ENCODE assay signal across 9 cellular contexts in genomic region chr16:27327586-27327915, GRCh38. TPM values are rescaled to one million over a fixed set of nuclear protein-coding genes. Genes with fewer than 3 reads are reported as not detected.
DNase-seq lines count a peak whose midpoint lies in the region; ATAC-seq and TF ChIP-seq lines count a peak whose summit lies in the region.
"Had no signal": no experiment of that assay in that cellular context is flagged by ENCODE, and none has a peak within 500 bp of the region (broad histone marks: within the 10 kb centered on the region; RNA-seq: fewer than 3 reads in every experiment).

No MANE protein-coding gene starts in this region.

- peaks cover 44 to 92% (median 74%) of the 10 kb centered on the region in 4 donors for H3K4me1 Mint-ChIP-seq in CD4-positive, alpha-beta memory T cell

- H4K12ac ChIP-seq in trophoblast cell (ENCODE audit: low read depth, low read length), result no peak overlapping the region

- H3K9me3 Mint-ChIP-seq in CD4-positive, alpha-beta memory T cell, result peaks cover 0 to 2% (median 0%) of the 10 kb centered on the region in 8 donors

- H3K4me3 Mint-ChIP-seq in CD4-positive, alpha-beta memory T cell, result peak overlapping the region in 7 of 8 donors; percentile 55 to 76 (median 65)

- POLR2A ChIA-PET in CD4-positive, alpha-beta memory T cell (lab: Charles Lee; ENCODE audit: partially characterized antibody), result interaction anchor here (1.0 to 6.2 kb wide), 2 partner anchors 9 to 124 kb away, joined by 4 to 35 read pairs; partner anchors contain the start of gene KDM8

- peak overlapping the region in 6 of 7 donors; percentile 71 to 94 (median 84) for H3K27ac Mint-ChIP-seq in CD4-positive, alpha-beta memory T cell

- no peak overlapping the region for H2AK5ac ChIP-seq in trophoblast cell (ENCODE audit: low read length)

- H3K18ac ChIP-seq in trophoblast cell (ENCODE audit: low read length), result no peak overlapping the region

- no peaks in the 10 kb centered on the region for H3K27me3 Mint-ChIP-seq in CD4-positive, alpha-beta memory T cell

- CTCF ChIA-PET in CD4-positive, alpha-beta memory T cell (lab: Charles Lee; ENCODE audit: partially characterized antibody), result interaction anchor here (0.7 to 2.5 kb wide), 5 partner anchors 10 to 148 kb away, joined by 3 to 10 read pairs (median 6); no protein-coding TSS in a partner anchor

- H4K91ac ChIP-seq in trophoblast cell (ENCODE audit: low read depth, low read length), result peak overlapping the region; percentile 23

- no peak overlapping the region for H3K4ac ChIP-seq in trophoblast cell (ENCODE audit: low read depth, low read length)

- no peak overlapping the region for H2AFZ ChIP-seq in trophoblast cell (ENCODE audit: insufficient read depth, low read length, poor library complexity)

- DNase-seq in CD4-positive, alpha-beta memory T cell, result no peak
- no peak for DNase-seq in epithelial cell of prostate (ENCODE audit: low read depth, low spot score)
- no peak for DNase-seq in trophoblast cell
- no peak for DNase-seq in ovary
- DNase-seq in cerebellum (ENCODE audit: low spot score), result no peak
- no peak for DNase-seq in anterior cingulate cortex (lab: John Stamatoyannopoulos, UW)
- DNase-seq: NCI-H748 treated with DMSO at 0.1 percent for 48 hours had no signal

- H3K79me1 ChIP-seq in trophoblast cell (ENCODE audit: low read length), result peaks cover 22% of the 10 kb centered on the region

- peak overlapping the region; percentile 42 for H2BK5ac ChIP-seq in trophoblast cell (ENCODE audit: low read depth, low read length, poor library complexity)

- no peak overlapping the region for H3K9ac ChIP-seq in trophoblast cell (ENCODE audit: low read length)

- H3K36me3 ChIP-seq in CD4-positive, alpha-beta memory T cell (ENCODE audit: insufficient read depth, low read length), result peaks cover 15% of the 10 kb centered on the region
- H3K36me3 ChIP-seq in trophoblast cell (ENCODE audit: control insufficient read depth in 1 of 2, insufficient read depth in 2 of 2, low read length in 2 of 2) (peaks cover 0 to 2% of the 10 kb centered on the region in 2 experiments), ovary (no peaks in the 10 kb centered on the region)

- intact Hi-C loops in CD4-positive, alpha-beta memory T cell (cut with micrococcal nuclease), result no loop called here
- intact Hi-C loops in ovary (cut with DNase I), result no loop called here

- peak overlapping the region; percentile 25 for H2BK12ac ChIP-seq in trophoblast cell (ENCODE audit: low read length)

- peaks cover 80% of the 10 kb centered on the region for H3K4me1 ChIP-seq in CD4-positive, alpha-beta memory T cell (ENCODE audit: insufficient read depth, low read length)
- H3K4me1 ChIP-seq in trophoblast cell (ENCODE audit: control insufficient read depth in 1 of 2, insufficient read depth in 2 of 2, low read length in 2 of 2) (peaks cover 29 to 35% of the 10 kb centered on the region in 2 experiments), ovary (ENCODE audit: insufficient read depth) (peaks cover 4% of the 10 kb centered on the region)

- H3K36me3 Mint-ChIP-seq in CD4-positive, alpha-beta memory T cell, result peaks cover 30 to 51% of the 10 kb centered on the region in 2 donors

- peak overlapping the region; percentile 0 for H3K4me2 ChIP-seq in trophoblast cell (ENCODE audit: low read length)

- TF ChIP-seq CTCF in ovary (IDR thresholded peaks at IDR 0.05), result no peak

- H3K79me2 ChIP-seq in trophoblast cell (ENCODE audit: control insufficient read depth, insufficient read depth, low read length, poor library complexity), result peaks cover 9% of the 10 kb centered on the region

- H2BK120ac ChIP-seq in trophoblast cell (ENCODE audit: insufficient read depth, low read length, poor library complexity), result peak overlapping the region; percentile 21

- no peak overlapping the region for H3K14ac ChIP-seq in trophoblast cell (ENCODE audit: low read length)

- no peaks in the 10 kb centered on the region for H3K27me3 ChIP-seq in CD4-positive, alpha-beta memory T cell (ENCODE audit: insufficient read depth, low read length)
- H3K27me3 ChIP-seq in trophoblast cell (ENCODE audit: insufficient read depth, low read length) (no peaks in the 10 kb centered on the region), ovary (no peaks in the 10 kb centered on the region)

- peak overlapping the region; percentile 34 for H3K27ac ChIP-seq in CD4-positive, alpha-beta memory T cell (ENCODE audit: low read depth, low read length)
- H3K27ac ChIP-seq in epithelial cell of prostate (peak overlapping the region; percentile 99), trophoblast cell (ENCODE audit: low read depth, low read length) (peak overlapping the region; percentile 35), ovary (peak overlapping the region in 1 of 2 donors; percentile 36)

- H3K4me3 ChIP-seq in CD4-positive, alpha-beta memory T cell (ENCODE audit: low read length in 2 of 2), result no peak overlapping the region
- H3K4me3 ChIP-seq in trophoblast cell (ENCODE audit: low read depth, low read length) (no peak overlapping the region), ovary (no peak overlapping the region)

- ATAC-seq in SK-N-SH treated with all-trans-retinoic acid at 6 μM for 48 hours (no peak), HG02870 (IDR thresholded peaks at IDR 0.05; ENCODE audit: unreplicated experiment) (no peak)

- no CpG with 5 or more reads among the region's 3 CpGs for WGBS in trophoblast cell (ENCODE audit: extremely low coverage, insufficient coverage, insufficient read length)
- WGBS in ovary, 3 donors, result 41 to 49% (median 47%) methylated on average over 3 of the region's 3 CpGs

- H3K23ac ChIP-seq in trophoblast cell (ENCODE audit: low read length), result no peak overlapping the region

- no peak overlapping the region for H4K8ac ChIP-seq in trophoblast cell (ENCODE audit: low read depth, low read length)

- H3K9me3 ChIP-seq in CD4-positive, alpha-beta memory T cell (ENCODE audit: control insufficient read depth in 1 of 2, low read length in 2 of 2), result no peaks in the 10 kb centered on the region
- no peaks in the 10 kb centered on the region for H3K9me3 ChIP-seq in trophoblast cell (ENCODE audit: insufficient read depth, low read depth, low read length)
- no peaks in the 10 kb centered on the region for H3K9me3 ChIP-seq in ovary

- no peak for TF ChIP-seq POLR2A in ovary (IDR thresholded peaks at IDR 0.05)

- no peak for TF ChIP-seq EP300 in ovary (IDR thresholded peaks at IDR 0.05)

TF ChIP-seq in SK-N-SH treated with all-trans-retinoic acid at 6 μM for 48 hours, 23 proteins besides CTCF, POLR2A, EP300 and RAD21:
- TF ChIP-seq TCF4 (CRISPR knock-in tag; IDR thresholded peaks at IDR 0.05; ENCODE audit: borderline replicate concordance), result no peak
- 0 out of 2 replicates have a peak, but pooled peaks have one; percentile 40 for TF ChIP-seq ZFP3 (CRISPR knock-in tag; IDR thresholded peaks at IDR 0.05)
TF ChIP-seq in SK-N-SH treated with all-trans-retinoic acid at 6 μM for 48 hours: peak in this region for 1.

RNA-seq across cellular contexts. Expression of gene IL4R, which starts 13.8 kb away (rescaled TPM):
- 100 to 1,000 TPM; 143 to 152 TPM for total RNA-seq in CD4-positive, alpha-beta memory T cell
- 10 to 100 TPM; 32.6 to 66.1 TPM for polyA plus RNA-seq in CD4-positive, alpha-beta memory T cell
- polyA plus RNA-seq in trophoblast cell (2013), result 20.5 and 20.6 TPM in 2 replicates
- total RNA-seq in ovary (10 to 100 TPM; 11.3 to 39.5 (median 17.4) TPM), cerebellum (3.6 TPM)
- 10 to 100 TPM; 13.5 to 26.6 TPM for polyA plus RNA-seq in ovary

RNA-seq across cellular contexts. Expression of gene NSMCE1, which starts 59.0 kb away (rescaled TPM):
- total RNA-seq in CD4-positive, alpha-beta memory T cell, result 10 to 100 TPM; 66.6 to 70.7 TPM
- polyA plus RNA-seq in CD4-positive, alpha-beta memory T cell, result 100 to 1,000 TPM; 142 to 202 TPM
- 20.6 and 21.6 TPM in 2 replicates for polyA plus RNA-seq in trophoblast cell (2013)
- total RNA-seq in ovary (10 to 100 TPM; 19.8 to 68.4 (median 48.9) TPM), cerebellum (27.0 TPM)
- polyA plus RNA-seq in ovary, result 10 to 100 TPM; 57.2 to 66.0 TPM
